1 cellular context compared by ENCODE assay signal in the genomic region with DNA sequence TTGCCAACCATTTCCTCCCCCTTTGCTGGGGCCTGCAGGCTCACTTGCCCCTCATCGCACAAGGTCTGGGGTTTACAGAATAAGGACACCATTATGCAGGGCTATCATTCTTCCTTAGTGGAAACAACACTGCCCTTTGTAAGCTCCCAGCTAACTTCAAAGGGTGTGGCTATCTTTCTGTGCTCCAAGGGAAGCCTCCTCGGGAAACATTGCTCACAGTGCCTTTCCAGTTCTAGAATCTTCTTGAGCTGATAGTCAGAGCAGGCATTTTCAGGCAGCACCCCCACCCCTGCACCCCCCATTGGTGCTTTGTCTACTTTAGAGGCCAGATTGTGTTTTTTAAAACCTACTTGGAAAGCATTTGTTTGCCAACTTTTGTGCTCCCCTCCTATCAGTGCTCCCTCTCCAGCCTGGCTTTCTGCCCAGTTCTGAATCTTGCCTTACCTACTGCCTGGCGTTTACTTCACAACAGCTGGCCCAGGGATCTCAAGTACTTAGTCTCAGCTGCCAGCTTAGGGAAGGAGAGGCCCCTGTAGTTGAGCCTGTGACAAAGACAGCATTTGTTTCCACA.
TF ChIP-seq lines count a peak whose summit lies in the region.

No MANE protein-coding gene starts in this region.

TF ChIP-seq in SK-N-SH, 30 proteins besides CTCF, POLR2A, EP300 and RAD21 (continued from another document):
- TF ChIP-seq, protein P1, sequence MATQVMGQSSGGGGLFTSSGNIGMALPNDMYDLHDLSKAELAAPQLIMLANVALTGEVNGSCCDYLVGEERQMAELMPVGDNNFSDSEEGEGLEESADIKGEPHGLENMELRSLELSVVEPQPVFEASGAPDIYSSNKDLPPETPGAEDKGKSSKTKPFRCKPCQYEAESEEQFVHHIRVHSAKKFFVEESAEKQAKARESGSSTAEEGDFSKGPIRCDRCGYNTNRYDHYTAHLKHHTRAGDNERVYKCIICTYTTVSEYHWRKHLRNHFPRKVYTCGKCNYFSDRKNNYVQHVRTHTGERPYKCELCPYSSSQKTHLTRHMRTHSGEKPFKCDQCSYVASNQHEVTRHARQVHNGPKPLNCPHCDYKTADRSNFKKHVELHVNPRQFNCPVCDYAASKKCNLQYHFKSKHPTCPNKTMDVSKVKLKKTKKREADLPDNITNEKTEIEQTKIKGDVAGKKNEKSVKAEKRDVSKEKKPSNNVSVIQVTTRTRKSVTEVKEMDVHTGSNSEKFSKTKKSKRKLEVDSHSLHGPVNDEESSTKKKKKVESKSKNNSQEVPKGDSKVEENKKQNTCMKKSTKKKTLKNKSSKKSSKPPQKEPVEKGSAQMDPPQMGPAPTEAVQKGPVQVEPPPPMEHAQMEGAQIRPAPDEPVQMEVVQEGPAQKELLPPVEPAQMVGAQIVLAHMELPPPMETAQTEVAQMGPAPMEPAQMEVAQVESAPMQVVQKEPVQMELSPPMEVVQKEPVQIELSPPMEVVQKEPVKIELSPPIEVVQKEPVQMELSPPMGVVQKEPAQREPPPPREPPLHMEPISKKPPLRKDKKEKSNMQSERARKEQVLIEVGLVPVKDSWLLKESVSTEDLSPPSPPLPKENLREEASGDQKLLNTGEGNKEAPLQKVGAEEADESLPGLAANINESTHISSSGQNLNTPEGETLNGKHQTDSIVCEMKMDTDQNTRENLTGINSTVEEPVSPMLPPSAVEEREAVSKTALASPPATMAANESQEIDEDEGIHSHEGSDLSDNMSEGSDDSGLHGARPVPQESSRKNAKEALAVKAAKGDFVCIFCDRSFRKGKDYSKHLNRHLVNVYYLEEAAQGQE (IDR thresholded peaks at IDR 0.05; ENCODE audit: low read depth, low read length), result no peak
- TF ChIP-seq NRF1 (IDR thresholded peaks at IDR 0.05; ENCODE audit: low read depth, low read length), result no peak
- TF ChIP-seq GATA2 (CRISPR knock-in tag; IDR thresholded peaks at IDR 0.05), result no peak
- 0 out of 2 replicates have a peak, but pooled peaks have one; percentile 3 for TF ChIP-seq YY1 (IDR thresholded peaks at IDR 0.05; ENCODE audit: low read depth)
- TF ChIP-seq RXRA (IDR thresholded peaks at IDR 0.05; ENCODE audit: borderline replicate concordance, low read depth), result no peak
- no peak for TF ChIP-seq FOXM1 (IDR thresholded peaks at IDR 0.05; ENCODE audit: low read depth)
- peak; percentile 86 for TF ChIP-seq NFIC (IDR thresholded peaks at IDR 0.05; ENCODE audit: borderline replicate concordance)
- TF ChIP-seq MEF2A (IDR thresholded peaks at IDR 0.05; ENCODE audit: borderline replicate concordance, low read depth), result no peak
- no peak for TF ChIP-seq FOSL2 (IDR thresholded peaks at IDR 0.05; ENCODE audit: borderline replicate concordance, low read depth)
- TF ChIP-seq MXI1 (IDR thresholded peaks at IDR 0.05; ENCODE audit: low read depth, low read length), result no peak
- TF ChIP-seq FOXJ3 (CRISPR knock-in tag; IDR thresholded peaks at IDR 0.05), result no peak
- TF ChIP-seq RFX5 (IDR thresholded peaks at IDR 0.05; ENCODE audit: low read length), result no peak
